ENCODE assay signal across 1 cellular context in genomic region chr2:9578475-9579235, GRCh38.
TF ChIP-seq lines count a peak whose summit lies in the region.

No MANE protein-coding gene starts in this region.

TF ChIP-seq in HepG2, 621 proteins besides CTCF, POLR2A, EP300 and RAD21 (continued from another document and continues in another):
- no peak for TF ChIP-seq AHDC1 (CRISPR knock-in tag; IDR thresholded peaks at IDR 0.05; ENCODE audit: borderline replicate concordance)
- TF ChIP-seq KDM2A (CRISPR knock-in tag; IDR thresholded peaks at IDR 0.05; ENCODE audit: borderline replicate concordance, low read depth) = no peak
- no peak for TF ChIP-seq MTF1 (CRISPR knock-in tag; IDR thresholded peaks at IDR 0.05)
- 0 out of 2 replicates have a peak, but pooled peaks have one; percentile 61 for TF ChIP-seq ZSCAN22 (CRISPR knock-in tag; IDR thresholded peaks at IDR 0.05)
- no peak for TF ChIP-seq ZNF841 (CRISPR knock-in tag; IDR thresholded peaks at IDR 0.05; ENCODE audit: borderline replicate concordance)
- no peak for TF ChIP-seq ELK4 (CRISPR knock-in tag; IDR thresholded peaks at IDR 0.05; ENCODE audit: borderline replicate concordance)
- TF ChIP-seq DDIT3 (CRISPR knock-in tag; IDR thresholded peaks at IDR 0.05) = no peak
- no peak for TF ChIP-seq E2F1 (CRISPR knock-in tag; IDR thresholded peaks at IDR 0.05)
- TF ChIP-seq SALL1 (CRISPR knock-in tag; IDR thresholded peaks at IDR 0.05) = peak; percentile 78
- no peak for TF ChIP-seq SMARCC2 (IDR thresholded peaks at IDR 0.05)
- TF ChIP-seq ZNF30 (CRISPR knock-in tag; IDR thresholded peaks at IDR 0.05) = no peak
- no peak for TF ChIP-seq TRIM24 (CRISPR knock-in tag; IDR thresholded peaks at IDR 0.05)
- no peak for TF ChIP-seq ONECUT2 (CRISPR knock-in tag; IDR thresholded peaks at IDR 0.05)
- TF ChIP-seq POLR2AphosphoS5 (IDR thresholded peaks at IDR 0.05; ENCODE audit: low read depth, low read length) = no peak
- no peak for TF ChIP-seq TP53 (CRISPR knock-in tag; conservative IDR thresholded peaks at IDR 0.05)
- TF ChIP-seq SOX6 (IDR thresholded peaks at IDR 0.05) = no peak
- TF ChIP-seq SOX6 (CRISPR knock-in tag; IDR thresholded peaks at IDR 0.05) = peak; percentile 42; the same call in 1 of the 2 replicates
- no peak for TF ChIP-seq ZBTB39 (CRISPR knock-in tag; IDR thresholded peaks at IDR 0.05)
- no peak for TF ChIP-seq CENPX (CRISPR knock-in tag; IDR thresholded peaks at IDR 0.05)
- no peak for TF ChIP-seq ZNF737 (CRISPR knock-in tag; IDR thresholded peaks at IDR 0.05; ENCODE audit: borderline replicate concordance)
- TF ChIP-seq ZNF430 (CRISPR knock-in tag; IDR thresholded peaks at IDR 0.05) = no peak
- no peak for TF ChIP-seq SNAPC5 (CRISPR knock-in tag; IDR thresholded peaks at IDR 0.05; ENCODE audit: borderline replicate concordance)
- TF ChIP-seq DMTF1 (CRISPR knock-in tag; IDR thresholded peaks at IDR 0.05) = no peak
- TF ChIP-seq HHEX (CRISPR knock-in tag; IDR thresholded peaks at IDR 0.05) = no peak
- TF ChIP-seq ZNF235 (CRISPR knock-in tag; IDR thresholded peaks at IDR 0.05; ENCODE audit: borderline replicate concordance) = no peak
- no peak for TF ChIP-seq ZNF468 (CRISPR knock-in tag; IDR thresholded peaks at IDR 0.05)
- no peak for TF ChIP-seq RFX1 (IDR thresholded peaks at IDR 0.05)
- no peak for TF ChIP-seq HNF1A (IDR thresholded peaks at IDR 0.05; ENCODE audit: low read depth)
- TF ChIP-seq HNF1A (CRISPR knock-in tag; IDR thresholded peaks at IDR 0.05; ENCODE audit: borderline replicate concordance) = no peak
- TF ChIP-seq KLF12 (CRISPR knock-in tag; IDR thresholded peaks at IDR 0.05; ENCODE audit: borderline replicate concordance) = no peak
- TF ChIP-seq ZNF652 (CRISPR knock-in tag; IDR thresholded peaks at IDR 0.05; ENCODE audit: borderline replicate concordance, low read depth) = no peak
- TF ChIP-seq RELA (CRISPR knock-in tag; IDR thresholded peaks at IDR 0.05) = no peak
- no peak for TF ChIP-seq FOXK1 (CRISPR knock-in tag; IDR thresholded peaks at IDR 0.05; ENCODE audit: borderline replicate concordance, low read depth)
- TF ChIP-seq ZNF784 (CRISPR knock-in tag; IDR thresholded peaks at IDR 0.05; ENCODE audit: borderline replicate concordance) = no peak
- TF ChIP-seq ARID5B (CRISPR knock-in tag; IDR thresholded peaks at IDR 0.05) = peak; percentile 56; the same call in 1 of the 2 replicates
- no peak for TF ChIP-seq SIN3B (IDR thresholded peaks at IDR 0.05; ENCODE audit: low read length)
- TF ChIP-seq ZNF672 (CRISPR knock-in tag; IDR thresholded peaks at IDR 0.05) = no peak
- TF ChIP-seq MTF2 (CRISPR knock-in tag; IDR thresholded peaks at IDR 0.05; ENCODE audit: borderline replicate concordance) = no peak
- TF ChIP-seq ZNF296 (CRISPR knock-in tag; conservative IDR thresholded peaks at IDR 0.05) = no peak
- no peak for TF ChIP-seq NR3C1 (CRISPR knock-in tag; IDR thresholded peaks at IDR 0.05)
- TF ChIP-seq RARA (CRISPR knock-in tag; IDR thresholded peaks at IDR 0.05) = peak; percentile 78
